1 cellular context compared by ENCODE assay signal in the genomic region with DNA sequence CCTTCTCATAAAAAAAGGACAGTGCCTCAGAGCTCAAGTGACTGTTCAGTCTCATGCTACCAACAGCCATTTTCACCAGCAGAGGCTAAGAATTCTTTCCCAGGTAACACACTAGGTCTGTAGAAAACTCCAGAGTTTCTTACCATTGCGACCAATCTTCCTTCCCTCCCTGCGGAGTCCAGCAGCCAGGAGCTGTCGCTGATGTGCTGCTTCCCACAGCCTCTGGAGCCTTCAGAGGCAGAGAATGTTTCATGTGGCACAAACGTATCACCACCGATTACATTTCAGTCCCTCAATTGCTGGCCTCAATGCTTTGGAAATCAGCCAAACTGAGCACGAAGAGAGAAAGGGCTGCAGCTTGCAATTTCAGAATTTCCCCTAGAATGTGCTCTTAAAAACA.
TF ChIP-seq lines count a peak whose summit lies in the region.

No MANE protein-coding gene starts in this region.

TF ChIP-seq in GM23338, 12 proteins besides CTCF, POLR2A, EP300 and RAD21 (continued from another document):
- TF ChIP-seq ZNF462 (CRISPR knock-in tag; IDR thresholded peaks at IDR 0.05), result no peak
